Comparison of ENCODE assay signal across 22 cellular contexts in genomic region chr12:94098466-94098865, GRCh38. TPM values are rescaled to one million over a fixed set of nuclear protein-coding genes. Genes with fewer than 3 reads are reported as not detected.
DNase-seq lines count a peak whose midpoint lies in the region; ATAC-seq and TF ChIP-seq lines count a peak whose summit lies in the region.
"Had no signal": no experiment of that assay in that cellular context is flagged by ENCODE, and none has a peak within 500 bp of the region (broad histone marks: within the 10 kb centered on the region; RNA-seq: fewer than 3 reads in every experiment).

No MANE protein-coding gene starts in this region.

- peaks cover 13% of the 10 kb centered on the region for H3K27me3 Mint-ChIP-seq in activated CD8-positive, alpha-beta T cell treated with anti-CD3 and anti-CD28 coated beads for 36 hours

- DNase-seq in NCI-H2171 treated with DMSO at 0.1 percent for 48 hours (lab: John Stamatoyannopoulos, UW) (peak; percentile 17), NCI-H2171 (lab: John Stamatoyannopoulos, UW) (no peak), adipocyte (ENCODE audit: low read depth) (peak; percentile 64), fibroblast of peridontal ligament (ENCODE audit: extremely low read depth) (peak; percentile 66), skeletal muscle cell (ENCODE audit: low read depth) (peak; percentile 69), Peyer's patch (no peak)
- no peak for DNase-seq in activated CD8-positive, alpha-beta T cell treated with anti-CD3 and anti-CD28 coated beads for 36 hours
- DNase-seq: activated CD4-positive, alpha-beta T cell treated with anti-CD3 and anti-CD28 coated beads, Interleukin-2, amount 10 ng/mL, durations not matched to agents 24 days and 14 days; activated T-cell treated with anti-CD3 and anti-CD28 coated beads, Interleukin-2, amount 50 U/mL, for 4 hours; adrenal gland; lower lobe of right lung; NCI-H2107; stimulated activated CD4-positive, alpha-beta T cell treated with anti-CD3 and anti-CD28 coated beads, Interleukin-1b, Interleukin-23, amount 100 ng/mL, for 48 hours had no signal

- no peak for TF ChIP-seq CTCF in activated CD8-positive, alpha-beta T cell treated with anti-CD3 and anti-CD28 coated beads for 36 hours (IDR thresholded peaks at IDR 0.05)
- no peak for TF ChIP-seq CTCF in Peyer's patch (IDR thresholded peaks at IDR 0.05)

- H3K27ac ChIP-seq in Peyer's patch: peak overlapping the region in 1 of 4 donors; percentile 86
- H3K27ac ChIP-seq: 22Rv1, adrenal gland, coronary artery, lower lobe of right lung, right atrium auricular region, suprapubic skin had no signal

- H3K27me3 ChIP-seq in adipocyte (replicated peaks; ENCODE audit: control insufficient read depth, insufficient read depth, low read length) (no peaks in the 10 kb centered on the region), Peyer's patch (no peaks in the 10 kb centered on the region)
- H3K27me3 ChIP-seq: adrenal gland, right atrium auricular region, suprapubic skin had no signal

- no peaks in the 10 kb centered on the region for H3K36me3 Mint-ChIP-seq in activated CD8-positive, alpha-beta T cell treated with anti-CD3 and anti-CD28 coated beads for 36 hours (ENCODE audit: low read depth)

- no peak overlapping the region for H3K4me3 Mint-ChIP-seq in activated CD8-positive, alpha-beta T cell treated with anti-CD3 and anti-CD28 coated beads for 36 hours
- H3K4me3 Mint-ChIP-seq: activated CD4-positive, alpha-beta T cell treated with anti-CD3 and anti-CD28 coated beads, Interleukin-2, amount 10 ng/mL, durations not matched to agents 24 days and 14 days; activated T-cell treated with anti-CD3 and anti-CD28 coated beads, Interleukin-2, amount 50 U/mL, for 4 hours; T-helper 2 cell treated with Interferon-gamma antibody and Interleukin-4, amounts not matched to agents 5 μg/mL and 100 μg/mL, for 36 hours had no signal

- ATAC-seq in GM21381 (IDR thresholded peaks at IDR 0.05; ENCODE audit: unreplicated experiment): no peak
- no peak for ATAC-seq in activated CD8-positive, alpha-beta T cell treated with anti-CD3 and anti-CD28 coated beads for 36 hours
- ATAC-seq: activated T-cell treated with anti-CD3 and anti-CD28 coated beads, Interleukin-2, amount 50 U/mL, for 4 hours; esophagus mucosa; lower lobe of right lung; Right ventricle myocardium inferior had no signal

- peaks cover 18% of the 10 kb centered on the region for H3K4me1 Mint-ChIP-seq in activated CD8-positive, alpha-beta T cell treated with anti-CD3 and anti-CD28 coated beads for 36 hours (ENCODE audit: low read depth)

- no peak overlapping the region for H3K27ac Mint-ChIP-seq in activated CD8-positive, alpha-beta T cell treated with anti-CD3 and anti-CD28 coated beads for 36 hours
- H3K27ac Mint-ChIP-seq: activated CD4-positive, alpha-beta T cell treated with anti-CD3 and anti-CD28 coated beads, Interleukin-2, amount 10 ng/mL, durations not matched to agents 24 days and 14 days; nephron; T-helper 2 cell treated with Interferon-gamma antibody and Interleukin-4, amounts not matched to agents 5 μg/mL and 100 μg/mL, for 36 hours had no signal

- intact Hi-C loops in activated CD8-positive, alpha-beta T cell treated with anti-CD3 and anti-CD28 coated beads for 36 hours (cut with micrococcal nuclease): no loop called here

- H3K4me3 ChIP-seq in adipocyte (ENCODE audit: low read length) (no peak overlapping the region), skeletal muscle cell (ENCODE audit: low read depth, low read length) (no peak overlapping the region), Peyer's patch (no peak overlapping the region)
- H3K4me3 ChIP-seq: adrenal gland, coronary artery, lower lobe of right lung, right atrium auricular region, suprapubic skin had no signal

- no peak for TF ChIP-seq POLR2A in Peyer's patch (IDR thresholded peaks at IDR 0.05)

- POLR2A ChIA-PET in activated CD8-positive, alpha-beta T cell treated with anti-CD3 and anti-CD28 coated beads for 36 hours (lab: Charles Lee): interaction anchor here (0.7 kb wide), 1 partner anchor 206 kb away, joined by 3 read pairs; no protein-coding TSS in a partner anchor

- H3K9ac ChIP-seq in adipocyte (ENCODE audit: low read length): no peak overlapping the region

- H3K9me3 ChIP-seq in adipocyte (ENCODE audit: control insufficient read depth, low read length) (no peaks in the 10 kb centered on the region), Peyer's patch (no peaks in the 10 kb centered on the region)
- H3K9me3 ChIP-seq: adrenal gland, lower lobe of right lung, right atrium auricular region, suprapubic skin had no signal

- H3K9me3 Mint-ChIP-seq in activated CD8-positive, alpha-beta T cell treated with anti-CD3 and anti-CD28 coated beads for 36 hours: no peaks in the 10 kb centered on the region
- H3K9me3 Mint-ChIP-seq: activated CD4-positive, alpha-beta T cell treated with anti-CD3 and anti-CD28 coated beads, Interleukin-2, amount 10 ng/mL, durations not matched to agents 24 days and 14 days; activated T-cell treated with anti-CD3 and anti-CD28 coated beads, Interleukin-2, amount 50 U/mL, for 4 hours; nephron; T-helper 2 cell treated with Interferon-gamma antibody and Interleukin-4, amounts not matched to agents 5 μg/mL and 100 μg/mL, for 36 hours had no signal

- CTCF ChIA-PET in activated CD8-positive, alpha-beta T cell treated with anti-CD3 and anti-CD28 coated beads for 36 hours (lab: Charles Lee): interaction anchor here (0.6 to 6.8 kb wide), 5 partner anchors 115 to 966 kb away, joined by 3 to 143 read pairs (median 4); partner anchors contain the start of gene SOCS2

- H3K4me1 ChIP-seq in adipocyte (ENCODE audit: control insufficient read depth, insufficient read depth, low read length) (peaks cover 11% of the 10 kb centered on the region), Peyer's patch (peaks cover 0 to 14% (median 0%) of the 10 kb centered on the region in 4 donors)

- no peaks in the 10 kb centered on the region for H3K36me3 ChIP-seq in adipocyte (ENCODE audit: control insufficient read depth, insufficient read depth, low read length, severe bottlenecking)
- no peaks in the 10 kb centered on the region for H3K36me3 ChIP-seq in Peyer's patch
- H3K36me3 ChIP-seq: adrenal gland, lower lobe of right lung, right atrium auricular region, suprapubic skin had no signal

RNA-seq across cellular contexts. Expression of gene PLXNC1, which starts 49.9 kb away (rescaled TPM):
- total RNA-seq in activated CD8-positive, alpha-beta T cell treated with anti-CD3 and anti-CD28 coated beads for 36 hours: 1 to 10 TPM; 8.8 to 9.5 TPM
- total RNA-seq in Peyer's patch: 10 to 100 TPM in 1 of 4 donors, 1 to 10 TPM in 2, under 1 TPM in 1; 0.88 to 21.5 (median 5.1) TPM

Comparison
In these comparisons a context has a peak if more than half of its experiments do, and no peak if none do; other contexts are left out.
1. DNase-seq: peak in NCI-H2171 treated with DMSO at 0.1 percent for 48 hours (single experiment), adipocyte (single experiment), fibroblast of peridontal ligament (single experiment) and skeletal muscle cell (single experiment); none in NCI-H2171 (single experiment), activated CD8-positive, alpha-beta T cell treated with anti-CD3 and anti-CD28 coated beads for 36 hours (single experiment) and Peyer's patch (0 of 3).